Comparison of ENCODE assay signal across 1 cellular context in genomic region chr2:160406591-160407392, GRCh38.
A peak's percentile ranks its signal among the peaks of the same experiment; 100 is the strongest.
TF ChIP-seq lines count a peak whose summit lies in the region.

No MANE protein-coding gene starts in this region.

TF ChIP-seq in HepG2, 621 proteins besides CTCF, POLR2A, EP300 and RAD21 (continued from another document and continues in another):
- TF ChIP-seq PAXIP1 (CRISPR knock-in tag; conservative IDR thresholded peaks at IDR 0.05) = peak; percentile 11; the same call in 1 of the 2 replicates
- peak; percentile 65; the same call in 1 of the 2 replicates for TF ChIP-seq ZBTB7B (CRISPR knock-in tag; IDR thresholded peaks at IDR 0.05)
- 0 out of 2 replicates have a peak, but pooled peaks have one; percentile 9 for TF ChIP-seq ZNF800 (CRISPR knock-in tag; IDR thresholded peaks at IDR 0.05)
- TF ChIP-seq ZNF615 (CRISPR knock-in tag; IDR thresholded peaks at IDR 0.05; ENCODE audit: borderline replicate concordance) = no peak
- no peak for TF ChIP-seq ZKSCAN8 (CRISPR knock-in tag; IDR thresholded peaks at IDR 0.05; ENCODE audit: borderline replicate concordance)
- TF ChIP-seq ZNF580 (CRISPR knock-in tag; IDR thresholded peaks at IDR 0.05; ENCODE audit: borderline replicate concordance, low read depth) = no peak
- TF ChIP-seq DMAP1 (CRISPR knock-in tag; IDR thresholded peaks at IDR 0.05) = peak; percentile 3; the same call in 1 of the 2 replicates
- no peak for TF ChIP-seq MIER2 (CRISPR knock-in tag; IDR thresholded peaks at IDR 0.05)
- TF ChIP-seq KDM2A (CRISPR knock-in tag; IDR thresholded peaks at IDR 0.05; ENCODE audit: borderline replicate concordance, low read depth) = no peak
- TF ChIP-seq POGK (CRISPR knock-in tag; conservative IDR thresholded peaks at IDR 0.05) = 0 out of 2 replicates have a peak, but pooled peaks have one; percentile 36
- TF ChIP-seq HMGA1 (CRISPR knock-in tag; conservative IDR thresholded peaks at IDR 0.05) = no peak
- no peak for TF ChIP-seq ZNF296 (CRISPR knock-in tag; conservative IDR thresholded peaks at IDR 0.05)
- 0 out of 2 replicates have a peak, but pooled peaks have one; percentile 28 for TF ChIP-seq SP2 (CRISPR knock-in tag; IDR thresholded peaks at IDR 0.05)
- TF ChIP-seq PPARG (CRISPR knock-in tag; conservative IDR thresholded peaks at IDR 0.05) = no peak
- TF ChIP-seq JUN (CRISPR knock-in tag; IDR thresholded peaks at IDR 0.05) = no peak
- TF ChIP-seq SAP130 (CRISPR knock-in tag; IDR thresholded peaks at IDR 0.05; ENCODE audit: low read depth) = peak; percentile 59
- TF ChIP-seq SALL1 (CRISPR knock-in tag; IDR thresholded peaks at IDR 0.05) = no peak; the same call in 1 of the 2 replicates
- no peak for TF ChIP-seq ZNF747 (CRISPR knock-in tag; IDR thresholded peaks at IDR 0.05; ENCODE audit: borderline replicate concordance)
- no peak for TF ChIP-seq SATB2 (CRISPR knock-in tag; IDR thresholded peaks at IDR 0.05)
- peak; percentile 45; the same call in 1 of the 2 replicates for TF ChIP-seq ZBTB26 (CRISPR knock-in tag; IDR thresholded peaks at IDR 0.05; ENCODE audit: borderline replicate concordance)
- no peak for TF ChIP-seq KLF9 (CRISPR knock-in tag; IDR thresholded peaks at IDR 0.05; ENCODE audit: low read depth)
- TF ChIP-seq ZFX (CRISPR knock-in tag; IDR thresholded peaks at IDR 0.05; ENCODE audit: low read depth) = no peak
- no peak for TF ChIP-seq NBN (conservative IDR thresholded peaks at IDR 0.05)
- TF ChIP-seq GMEB2 (CRISPR knock-in tag; IDR thresholded peaks at IDR 0.05; ENCODE audit: low read depth) = no peak
- TF ChIP-seq ZNF318 (CRISPR knock-in tag; IDR thresholded peaks at IDR 0.05) = no peak
- TF ChIP-seq RFXAP (CRISPR knock-in tag; IDR thresholded peaks at IDR 0.05; ENCODE audit: borderline replicate concordance) = no peak; the same call in 1 of the 2 replicates
- TF ChIP-seq TEF (CRISPR knock-in tag; IDR thresholded peaks at IDR 0.05) = no peak
- 0 out of 2 replicates have a peak, but pooled peaks have one; percentile 40 for TF ChIP-seq NKX3-1 (CRISPR knock-in tag; IDR thresholded peaks at IDR 0.05)
- TF ChIP-seq MTERF4 (CRISPR knock-in tag; IDR thresholded peaks at IDR 0.05) = 0 out of 2 replicates have a peak, but pooled peaks have one; percentile 22
- TF ChIP-seq ZNF879 (CRISPR knock-in tag; IDR thresholded peaks at IDR 0.05) = no peak
- no peak for TF ChIP-seq ZNF33A (CRISPR knock-in tag; IDR thresholded peaks at IDR 0.05; ENCODE audit: borderline replicate concordance)
